14 cellular contexts compared by ENCODE assay signal in the genomic region with DNA sequence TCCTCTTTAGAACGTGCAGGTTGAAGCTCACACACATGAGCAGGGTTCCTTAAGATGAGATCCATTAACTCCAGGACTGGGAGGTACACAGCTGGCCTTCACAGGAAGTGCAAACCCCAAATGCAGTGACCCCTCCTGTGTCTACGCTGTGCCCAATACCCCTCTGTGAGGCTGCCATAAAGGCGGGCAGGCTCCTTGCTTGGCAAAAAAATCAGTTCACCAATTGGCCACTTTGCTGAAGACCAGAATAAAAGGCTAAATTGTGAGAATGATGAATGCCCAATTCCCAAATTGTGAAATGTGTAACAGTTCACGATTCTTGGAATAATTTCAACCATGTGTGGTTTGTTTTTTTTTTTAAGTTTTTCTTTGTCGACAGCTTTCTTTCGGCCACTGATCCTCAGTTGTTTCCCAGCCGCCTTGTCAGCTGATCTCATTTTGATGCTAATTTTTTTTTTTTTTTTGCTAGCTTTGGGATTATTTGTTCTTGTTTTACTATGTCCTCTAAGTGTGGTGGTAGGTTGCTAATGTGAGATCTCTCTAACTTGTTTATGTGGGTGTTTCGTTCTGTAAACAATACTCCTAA.
"Had no signal": no experiment of that assay in that cellular context is flagged by ENCODE, and none has a peak within 500 bp of the region (broad histone marks: within the 10 kb centered on the region; RNA-seq: fewer than 3 reads in every experiment).

No MANE protein-coding gene starts in this region.

- H3K27me3 ChIP-seq: body of pancreas, tibial nerve, vagina had no signal

- H3K36me3 ChIP-seq: heart right ventricle, tibial nerve, vagina had no signal

- H3K27ac Mint-ChIP-seq: activated T-helper 1 cell treated with anti-CD3 and anti-CD28 coated beads, Interleukin-12 subunit alpha, Interleukin-12 subunit beta, Interleukin-2, Interleukin-4 antibody, amounts not matched to agents 30 ng/mL and 10 ng/mL and 1 ng/mL, durations not matched to agents 14 hours and 24 hours and 36 hours; stimulated activated effector memory CD8-positive, alpha-beta T cell treated with anti-CD3 and anti-CD28 coated beads, Interleukin-12 subunit alpha, Interleukin-12 subunit beta, amount 100 ng/mL, for 72 hours; T-helper 17 cell; WTC11 had no signal

- H3K9me3 ChIP-seq: body of pancreas, vagina had no signal

- H3K27ac ChIP-seq: body of pancreas, heart right ventricle, vagina had no signal

- H3K4me3 ChIP-seq: body of pancreas, heart right ventricle, tibial nerve, vagina had no signal

- H3K36me3 Mint-ChIP-seq: stimulated activated effector memory CD8-positive, alpha-beta T cell treated with anti-CD3 and anti-CD28 coated beads, Interleukin-12 subunit alpha, Interleukin-12 subunit beta, amount 100 ng/mL, for 72 hours had no signal

- H3K4me3 Mint-ChIP-seq: activated T-helper 1 cell treated with anti-CD3 and anti-CD28 coated beads, Interleukin-12 subunit alpha, Interleukin-12 subunit beta, Interleukin-2, Interleukin-4 antibody, amounts not matched to agents 30 ng/mL and 10 ng/mL and 1 ng/mL, durations not matched to agents 14 hours and 24 hours and 36 hours; stimulated activated effector memory CD8-positive, alpha-beta T cell treated with anti-CD3 and anti-CD28 coated beads, Interleukin-12 subunit alpha, Interleukin-12 subunit beta, amount 100 ng/mL, for 72 hours; T-helper 17 cell; WTC11 had no signal

- DNase-seq: activated CD4-positive, alpha-beta T cell treated with anti-CD3 and anti-CD28 coated beads for 48 hours; activated naive CD4-positive, alpha-beta T cell treated with Interleukin-2 at 50 U/mL for 16 hours; body of pancreas; cerebellar nuclear complex; dermis blood vessel endothelial cell; foreskin fibroblast; heart right ventricle; retina; T-helper 17 cell had no signal

- H3K4me1 ChIP-seq: body of pancreas, vagina had no signal

- H3K9me3 Mint-ChIP-seq: activated T-helper 1 cell treated with anti-CD3 and anti-CD28 coated beads, Interleukin-12 subunit alpha, Interleukin-12 subunit beta, Interleukin-2, Interleukin-4 antibody, amounts not matched to agents 30 ng/mL and 10 ng/mL and 1 ng/mL, durations not matched to agents 14 hours and 24 hours and 36 hours; stimulated activated effector memory CD8-positive, alpha-beta T cell treated with anti-CD3 and anti-CD28 coated beads, Interleukin-12 subunit alpha, Interleukin-12 subunit beta, amount 100 ng/mL, for 72 hours had no signal

- ATAC-seq: body of pancreas; stimulated activated effector memory CD8-positive, alpha-beta T cell treated with anti-CD3 and anti-CD28 coated beads, Interleukin-12 subunit alpha, Interleukin-12 subunit beta, amount 100 ng/mL, for 72 hours; T-helper 17 cell; WTC11 had no signal
